ENCODE assay signal across 8 cellular contexts in the genomic region with DNA sequence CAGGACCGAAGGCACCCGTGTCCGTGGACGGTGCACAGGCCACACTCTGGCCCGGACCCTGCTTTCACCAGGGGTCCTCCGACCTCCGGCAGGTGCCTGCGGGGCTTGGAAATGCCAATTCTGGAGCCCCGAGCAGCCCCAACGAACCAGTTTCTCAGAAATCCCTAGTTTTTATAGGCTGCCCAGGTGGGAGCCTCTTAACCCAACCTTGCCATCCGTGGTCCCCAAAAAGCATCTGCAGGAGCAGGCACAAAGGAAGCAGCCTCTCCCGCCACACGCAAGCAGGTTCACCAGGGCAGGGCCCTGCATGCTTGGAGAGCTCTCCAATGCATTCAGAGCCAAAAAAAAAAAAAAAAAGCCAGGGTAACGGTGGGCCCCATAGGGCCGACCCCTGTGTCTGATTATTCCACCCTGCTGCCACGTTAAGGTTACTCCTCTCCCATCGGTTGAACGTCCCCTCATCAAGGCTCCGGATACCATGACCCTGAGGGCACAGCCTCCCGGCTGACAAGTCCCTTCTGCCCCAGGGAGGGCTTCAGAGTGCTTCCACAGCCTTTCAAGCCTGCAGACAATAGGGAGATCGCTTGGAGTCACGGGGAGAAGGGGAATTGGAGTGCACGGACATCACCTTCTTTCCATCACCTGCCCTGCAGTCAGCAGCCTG. TPM values are rescaled to one million over a fixed set of nuclear protein-coding genes. Genes with fewer than 3 reads are reported as not detected.
DNase-seq lines count a peak whose midpoint lies in the region; ATAC-seq, FAIRE-seq and TF ChIP-seq lines count a peak whose summit lies in the region.

No MANE protein-coding gene starts in this region.

- no peaks in the 10 kb centered on the region for H3K9me2 ChIP-seq in GM23338 (ENCODE audit: insufficient read depth)

- H3K27me3 Mint-ChIP-seq in GM23338 (ENCODE audit: insufficient read depth, low read depth, poor library complexity), result peaks cover 17% of the 10 kb centered on the region
- H3K27me3 Mint-ChIP-seq in glutamatergic neuron (ENCODE audit: unreplicated experiment), result peaks cover 5% of the 10 kb centered on the region

- peak overlapping the region; percentile 77 for H3K4me3 Mint-ChIP-seq in GM23338
- peak overlapping the region; percentile 86 for H3K4me3 Mint-ChIP-seq in glutamatergic neuron (ENCODE audit: unreplicated experiment)

- peaks cover 9% of the 10 kb centered on the region for H4K20me1 ChIP-seq in GM23338 (replicated peaks; ENCODE audit: insufficient read depth)
- peaks cover 35% of the 10 kb centered on the region for H4K20me1 ChIP-seq in smooth muscle cell (ENCODE audit: low read depth)

- peak overlapping the region; percentile 65 for H3K9ac ChIP-seq in smooth muscle cell (ENCODE audit: low read depth)

- no peak for TF ChIP-seq CTCF in GM23338 (conservative IDR thresholded peaks at IDR 0.05; ENCODE audit: low read depth in 2 of 2)
- TF ChIP-seq CTCF in VCaP (conservative IDR thresholded peaks at IDR 0.05), result no peak
- no peak for TF ChIP-seq CTCF in glutamatergic neuron (IDR thresholded peaks at IDR 0.05; ENCODE audit: partially characterized antibody, unreplicated experiment)
- no peak for TF ChIP-seq CTCF in smooth muscle cell (IDR thresholded peaks at IDR 0.05; ENCODE audit: borderline replicate concordance, insufficient read depth, poor library complexity, severe bottlenecking)
- TF ChIP-seq CTCF in D721Med (IDR thresholded peaks at IDR 0.05; ENCODE audit: insufficient read depth, missing control alignments), result no peak

- FAIRE-seq in D721Med (lab: Jason Lieb, UNC), result no peak

- H3K4me2 ChIP-seq in GM23338 (peak overlapping the region; percentile 89), smooth muscle cell (peak overlapping the region; percentile 94)

- H3K36me3 ChIP-seq in GM23338 (ENCODE audit: insufficient read depth) (no peaks in the 10 kb centered on the region), smooth muscle cell (ENCODE audit: low read depth) (no peaks in the 10 kb centered on the region)

- peaks cover 24% of the 10 kb centered on the region for H3K4me1 ChIP-seq in GM23338 (ENCODE audit: insufficient read depth)
- H3K4me1 ChIP-seq in smooth muscle cell (ENCODE audit: low read depth), result peaks cover 32% of the 10 kb centered on the region

- peaks cover 16% of the 10 kb centered on the region; the same call in 1 of the 2 replicates for H3F3A ChIP-seq in GM23338 (replicated peaks; ENCODE audit: low read depth)
- no peaks in the 10 kb centered on the region for H3F3A ChIP-seq in smooth muscle cell (ENCODE audit: low read depth)

- H3K27ac ChIP-seq in GM23338 (ENCODE audit: low read depth) (peak overlapping the region; percentile 72; the same call in 1 of the 2 replicates), VCaP (peak overlapping the region; percentile 97), smooth muscle cell (ENCODE audit: low read depth) (peak overlapping the region; percentile 13)

- ATAC-seq in GM23338 (peak; percentile 0; the same call in 1 of the 3 replicates), GM21447 (IDR thresholded peaks at IDR 0.05; ENCODE audit: unreplicated experiment) (no peak), HG02763 (IDR thresholded peaks at IDR 0.05; ENCODE audit: unreplicated experiment) (no peak), esophagus mucosa (no peak)

- H3K36me3 Mint-ChIP-seq in GM23338 (ENCODE audit: low read depth) (no peaks in the 10 kb centered on the region; the same call in 2 of the 3 replicates), glutamatergic neuron (ENCODE audit: unreplicated experiment) (no peaks in the 10 kb centered on the region)

- peaks cover 27% of the 10 kb centered on the region for H3K4me1 Mint-ChIP-seq in GM23338
- peaks cover 8% of the 10 kb centered on the region for H3K4me1 Mint-ChIP-seq in glutamatergic neuron (ENCODE audit: low read depth, unreplicated experiment)

- H3K4me3 ChIP-seq in GM23338, result peak overlapping the region; percentile 82
- peak overlapping the region; percentile 70 for H3K4me3 ChIP-seq in smooth muscle cell

- DNase-seq in GM23338 (ENCODE audit: low spot score) (peak; percentile 31), glutamatergic neuron (no peak), smooth muscle cell (lab: John Stamatoyannopoulos, UW; ENCODE audit: unreplicated experiment) (no peak), D721Med (ENCODE audit: insufficient read length, low spot score) (no peak)

- no peaks in the 10 kb centered on the region for H3K9me3 ChIP-seq in smooth muscle cell (replicated peaks; ENCODE audit: low read depth)

- H3K27ac Mint-ChIP-seq in GM23338 (peak overlapping the region; percentile 86), glutamatergic neuron (ENCODE audit: unreplicated experiment) (peak overlapping the region; percentile 82)

- H3K79me2 ChIP-seq in GM23338 (replicated peaks; ENCODE audit: insufficient read depth) (peaks cover 71% of the 10 kb centered on the region), smooth muscle cell (ENCODE audit: low read depth) (peaks cover 66% of the 10 kb centered on the region)

- H3K9me3 Mint-ChIP-seq in GM23338, result no peaks in the 10 kb centered on the region
- peaks cover 5% of the 10 kb centered on the region for H3K9me3 Mint-ChIP-seq in glutamatergic neuron (ENCODE audit: unreplicated experiment)

- WGBS in smooth muscle cell (ENCODE audit: low lambda C conversion rate), result 22% methylated on average over 23 of the region's 23 CpGs

- H3K27me3 ChIP-seq in GM23338 (ENCODE audit: insufficient read depth), result no peaks in the 10 kb centered on the region
- no peaks in the 10 kb centered on the region for H3K27me3 ChIP-seq in smooth muscle cell (ENCODE audit: low read depth)

- H2AFZ ChIP-seq in GM23338 (peak overlapping the region; percentile 52; the same call in 1 of the 2 replicates), smooth muscle cell (ENCODE audit: low read depth) (peak overlapping the region; percentile 23)

TF ChIP-seq in GM23338, 12 proteins besides CTCF, POLR2A, EP300 and RAD21:
- TF ChIP-seq STAT1 (IDR thresholded peaks at IDR 0.05; ENCODE audit: unreplicated experiment) (no peak), JUNB (IDR thresholded peaks at IDR 0.05; ENCODE audit: unreplicated experiment) (no peak), ZNF114 (CRISPR knock-in tag; IDR thresholded peaks at IDR 0.05) (no peak), EZH2 (IDR thresholded peaks at IDR 0.05; ENCODE audit: low read depth, unreplicated experiment) (no peak), CREB1 (CRISPR knock-in tag; IDR thresholded peaks at IDR 0.05; ENCODE audit: low read depth) (no peak)

RNA-seq across cellular contexts. Expression of a gene that starts 0.8 kb away (rescaled TPM):
- 29.2 and 29.3 TPM in 2 replicates for total RNA-seq in GM23338 (2014; rRNA removed; shearing (Covaris generic))
- 6.4 and 9.1 TPM in 2 replicates for polyA plus RNA-seq in GM23338 (2016; fragmentation: Nextera tagmentation; extraction: Ambion mirVana)
- total RNA-seq in glutamatergic neuron (ENCODE audit: unreplicated experiment), result 9.6 TPM
- 4.0 and 6.9 TPM in 2 replicates for total RNA-seq in smooth muscle cell
- 15.0 and 19.0 TPM in 2 replicates for polyA plus RNA-seq in smooth muscle cell
- total RNA-seq in esophagus mucosa, result 20.5 TPM

RNA-seq across cellular contexts. Expression of a gene that starts 4.1 kb away (rescaled TPM):
- 43.2 and 53.4 TPM in 2 replicates for total RNA-seq in GM23338 (2014; rRNA removed; shearing (Covaris generic))
- polyA plus RNA-seq in GM23338 (2016; fragmentation: Nextera tagmentation; extraction: Ambion mirVana) (32.7 and 37.4 TPM in 2 replicates), smooth muscle cell (53.0 and 55.1 TPM in 2 replicates)
- total RNA-seq in glutamatergic neuron (ENCODE audit: unreplicated experiment) (36.5 TPM), smooth muscle cell (30.2 and 31.0 TPM in 2 replicates), esophagus mucosa (24.8 TPM)

RNA-seq across cellular contexts. Expression of a gene that starts 4.2 kb away (rescaled TPM):
- 25.4 and 38.1 TPM in 2 replicates for total RNA-seq in GM23338 (2014; rRNA removed; shearing (Covaris generic))
- 19.4 and 19.7 TPM in 2 replicates for polyA plus RNA-seq in GM23338 (2016; fragmentation: Nextera tagmentation; extraction: Ambion mirVana)
- 31.6 TPM for total RNA-seq in glutamatergic neuron (ENCODE audit: unreplicated experiment)
- 3.2 and 6.5 TPM in 2 replicates for total RNA-seq in smooth muscle cell
- polyA plus RNA-seq in smooth muscle cell, result 7.7 and 12.5 TPM in 2 replicates
- total RNA-seq in esophagus mucosa, result 8.6 TPM

RNA-seq across cellular contexts. Expression of a gene that starts 12.9 kb away (rescaled TPM):
- total RNA-seq in GM23338 (2014; rRNA removed; shearing (Covaris generic)), result 91.5 and 132 TPM in 2 replicates
- polyA plus RNA-seq in GM23338 (2016; fragmentation: Nextera tagmentation; extraction: Ambion mirVana) (154 TPM in 2 replicates), smooth muscle cell (84.9 and 94.1 TPM in 2 replicates)
- total RNA-seq in glutamatergic neuron (ENCODE audit: unreplicated experiment) (37.3 TPM), smooth muscle cell (32.7 and 69.5 TPM in 2 replicates), esophagus mucosa (86.8 TPM)

RNA-seq across cellular contexts. Expression of a gene that starts 13.0 kb away (rescaled TPM):
- 41.5 and 42.9 TPM in 2 replicates for total RNA-seq in GM23338 (2014; rRNA removed; shearing (Covaris generic))
- polyA plus RNA-seq in GM23338 (2016; fragmentation: Nextera tagmentation; extraction: Ambion mirVana) (16.4 and 19.2 TPM in 2 replicates), smooth muscle cell (6.6 and 17.6 TPM in 2 replicates)
- total RNA-seq in glutamatergic neuron (ENCODE audit: unreplicated experiment) (72.9 TPM), smooth muscle cell (12.6 and 16.3 TPM in 2 replicates), esophagus mucosa (25.0 TPM)

Comparison
In these comparisons a context has a peak if more than half of its experiments do, and no peak if none do; other contexts are left out.
1. H3K27ac ChIP-seq: peak in every context shown above with its lines; median percentile 97 in VCaP; 72 in GM23338; 13 in smooth muscle cell.